In the genomic region with DNA sequence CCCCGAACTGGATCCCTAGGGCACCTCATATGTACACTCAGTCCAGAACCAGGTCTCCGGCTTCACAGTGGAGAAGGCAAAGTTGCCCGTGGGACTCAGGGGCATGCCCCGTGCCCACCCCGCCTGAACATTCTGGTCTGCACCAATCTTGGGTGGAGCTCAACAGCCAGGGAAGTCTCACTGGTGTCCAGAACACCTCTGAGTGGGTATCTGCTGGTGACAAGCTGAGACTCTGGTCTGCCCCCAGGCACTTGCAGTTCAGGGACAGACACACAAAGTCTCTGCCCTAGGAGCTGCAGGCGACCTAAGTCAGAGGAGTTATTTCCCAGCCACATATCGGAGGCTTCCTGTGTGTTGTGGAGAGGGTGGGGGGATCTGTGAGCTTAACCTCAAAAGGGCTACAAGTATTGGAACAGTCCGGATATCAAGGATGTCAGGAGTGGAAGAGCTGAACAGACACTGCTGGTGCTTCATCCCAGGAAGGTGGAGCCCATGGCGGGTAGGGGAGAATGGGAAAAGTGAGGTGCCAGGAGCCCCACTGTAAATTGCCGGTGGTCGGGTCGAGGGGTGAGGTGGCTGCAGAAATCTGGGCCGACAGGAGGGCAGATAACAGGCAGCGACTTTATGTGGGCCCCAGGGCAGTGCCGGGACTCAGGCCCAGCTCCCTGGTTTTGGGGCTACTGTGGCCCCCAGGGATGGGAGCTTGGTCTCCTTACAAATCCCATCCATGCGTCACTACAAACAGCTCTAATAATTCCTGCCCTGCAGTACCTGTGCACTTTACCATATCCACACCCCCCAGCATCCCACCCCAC, we compare ENCODE assay signal across 19 cellular contexts. TPM values are rescaled to one million over a fixed set of nuclear protein-coding genes. Genes with fewer than 3 reads are reported as not detected.
DNase-seq lines count a peak whose midpoint lies in the region; ATAC-seq, FAIRE-seq and TF ChIP-seq lines count a peak whose summit lies in the region.
"Had no signal": no experiment of that assay in that cellular context is flagged by ENCODE, and none has a peak within 500 bp of the region (broad histone marks: within the 10 kb centered on the region; RNA-seq: fewer than 3 reads in every experiment).

No MANE protein-coding gene starts in this region.

- intact Hi-C loops in CD4-positive, alpha-beta T cell (cut with DNase I, micrococcal nuclease): no loop called here

- H3K9me3 ChIP-seq in CD4-positive, alpha-beta T cell (ENCODE audit: control insufficient read depth, low read length): no peaks in the 10 kb centered on the region
- no peaks in the 10 kb centered on the region for H3K9me3 ChIP-seq in H1 (ENCODE audit: insufficient read depth in 2 of 2, low read depth in 1 of 2, low read length in 1 of 2)

- 54% methylated on average over 16 of the region's 16 CpGs; no CpG with 5 or more reads in 1 of the 2 experiments for WGBS in H1 (ENCODE audit: extremely low coverage in 1 of 2, insufficient coverage in 1 of 2, insufficient read length in 1 of 2, insufficient replicate concordance in 2 of 2, low coverage in 1 of 2, low lambda C conversion rate in 2 of 2, missing lambda C conversion rate in 1 of 2), 2 experiments

- no peak overlapping the region for H2AK5ac ChIP-seq in H1 (ENCODE audit: low read depth, low read length)

- H3K9ac ChIP-seq in H1 (replicated peaks in 1 of 4; ENCODE audit: extremely low read depth in 1 of 4, low read depth in 3 of 4, low read length in 3 of 4): no peak overlapping the region

- TF ChIP-seq EP300 in H1 (IDR thresholded peaks at IDR 0.05; ENCODE audit: borderline replicate concordance in 1 of 2, low read depth in 2 of 2, low read length in 2 of 2): no peak

- peaks cover 4% of the 10 kb centered on the region for H3K36me3 Mint-ChIP-seq in CD4-positive, alpha-beta T cell (ENCODE audit: low read depth)
- H3K36me3 Mint-ChIP-seq in IgD-negative memory B cell (peaks cover 2% of the 10 kb centered on the region), neural crest cell (ENCODE audit: low read depth) (peaks cover 2% of the 10 kb centered on the region)

- peak overlapping the region; percentile 57 to 63 for H3K4me2 ChIP-seq in H1 (ENCODE audit: insufficient read depth in 1 of 2, low read depth in 2 of 2, low read length in 2 of 2)

- H3K27me3 ChIP-seq in CD4-positive, alpha-beta T cell (ENCODE audit: control insufficient read depth, insufficient read depth, low read length): peaks cover 54% of the 10 kb centered on the region
- peaks cover 89 to 98% (median 91%) of the 10 kb centered on the region in 4 experiments for H3K27me3 ChIP-seq in H1 (replicated peaks in 1 of 4; ENCODE audit: control insufficient read depth in 3 of 4, extremely low read depth in 1 of 4, insufficient read depth in 3 of 4, low read length in 3 of 4)

- no peak for TF ChIP-seq POLR2A in H1 (IDR thresholded peaks at IDR 0.05; ENCODE audit: control extremely low read depth in 1 of 2, low read depth in 2 of 2, low read length in 2 of 2)

- no peak overlapping the region; the same call in 1 of the 2 replicates for H4K8ac ChIP-seq in H1 (ENCODE audit: extremely low read depth, insufficient read depth, low read length)

- H3K27me3 Mint-ChIP-seq in CD4-positive, alpha-beta T cell: peaks cover 81% of the 10 kb centered on the region
- H3K27me3 Mint-ChIP-seq in IgD-negative memory B cell (peaks cover 60% of the 10 kb centered on the region), neural crest cell (ENCODE audit: low read depth) (peaks cover 100% of the 10 kb centered on the region)

- H3K23me2 ChIP-seq in H1 (ENCODE audit: low read depth, low read length): peaks cover 2% of the 10 kb centered on the region; the same call in 1 of the 2 replicates

- H3K9me3 Mint-ChIP-seq in CD4-positive, alpha-beta T cell: no peaks in the 10 kb centered on the region
- peaks cover 0 to 3% (median 1%) of the 10 kb centered on the region in 3 donors for H3K9me3 Mint-ChIP-seq in IgD-negative memory B cell
- H3K9me3 Mint-ChIP-seq in neural crest cell: no peaks in the 10 kb centered on the region
- H3K9me3 Mint-ChIP-seq: dendritic cell treated with granulocyte-macrophage colony-stimulating factor and Interleukin-4, amounts not matched to agents 40 ng/mL and 50 ng/mL, for 4 days; T-helper 1 cell treated with Interleukin-12 subunit alpha and Interleukin-12 subunit beta and Interleukin-4 antibody, amounts not matched to agents 30 μg/mL and 1 μg/mL, for 36 hours had no signal

- H3K4me3 ChIP-seq in H1 (ENCODE audit: extremely low read depth in 1 of 4, insufficient read depth in 2 of 4, low read depth in 3 of 4, low read length in 4 of 4): peak overlapping the region in 1 of 4 experiments; percentile 51; a peak in 2 of 8 replicates

- ATAC-seq in CD4-positive, alpha-beta T cell (ENCODE audit: poor library complexity): no peak
- ATAC-seq: activated CD4-positive, alpha-beta T cell treated with anti-CD3 and anti-CD28 coated beads for 36 hours; HCT116 had no signal

- no peak overlapping the region for H3K56ac ChIP-seq in H1 (replicated peaks; ENCODE audit: insufficient read length, low read depth, low read length)

- H3K14ac ChIP-seq in H1 (ENCODE audit: insufficient read length): no peak overlapping the region

- no peak for TF ChIP-seq RAD21 in H1 (IDR thresholded peaks at IDR 0.05 in 1 of 2, conservative IDR thresholded peaks at IDR 0.05 in 1 of 2; ENCODE audit: low read depth in 2 of 2, low read length in 2 of 2)

- H3K23ac ChIP-seq in H1 (ENCODE audit: insufficient read length): no peak overlapping the region

- H4K5ac ChIP-seq in H1 (ENCODE audit: insufficient read length, low read depth, low read length): no peak overlapping the region

- no peak overlapping the region for H2BK120ac ChIP-seq in H1 (replicated peaks; ENCODE audit: low read depth, low read length)

- no peaks in the 10 kb centered on the region for H3K79me2 ChIP-seq in H1 (ENCODE audit: control insufficient read depth in 1 of 2, insufficient read depth in 2 of 2, low read length in 2 of 2)

- H3K4ac ChIP-seq in H1 (replicated peaks; ENCODE audit: insufficient read length, low read depth, low read length): no peak overlapping the region

- POLR2A ChIA-PET in CD4-positive, alpha-beta T cell (lab: Charles Lee): interaction anchor here (0.5 to 1.4 kb wide), 5 partner anchors 12 to 80 kb away, joined by 3 to 6 read pairs (median 5); no protein-coding TSS in a partner anchor
- POLR2A ChIA-PET in H1 (lab: Charles Lee; ENCODE audit: partially characterized antibody): interaction anchor here (0.6 to 1.5 kb wide), 3 partner anchors 18 to 80 kb away, joined by 3 read pairs; no protein-coding TSS in a partner anchor

- DNase-seq in CD4-positive, alpha-beta T cell: no peak
- no peak for DNase-seq in H1 (ENCODE audit: low read depth in 1 of 2, low spot score in 2 of 2)
- no peak for DNase-seq in neural crest cell (ENCODE audit: low read depth, low spot score)
- no peak for DNase-seq in OCI-M1 (lab: John Stamatoyannopoulos, UW)
- DNase-seq in COR-L47 (lab: John Stamatoyannopoulos, UW): no peak
- DNase-seq in NCI-H2171 treated with DMSO at 0.1 percent for 48 hours (lab: John Stamatoyannopoulos, UW): no peak
- DNase-seq: DND-41, KBM-7, NCI-H1417 treated with DMSO at 0.1 percent for 48 hours, occipital lobe had no signal

- CTCF ChIA-PET in CD4-positive, alpha-beta T cell (lab: Charles Lee): interaction anchor here (1.4 to 2.4 kb wide), 2 partner anchors 18 to 19 kb away, joined by 3 to 11 read pairs; no protein-coding TSS in a partner anchor
- CTCF ChIA-PET in H1 (lab: Charles Lee; ENCODE audit: partially characterized antibody): interaction anchor here (0.5 to 7.4 kb wide), 19 partner anchors 10 to 321 kb away, joined by 3 to 128 read pairs (median 4); a partner anchor contains a TSS

- H3K79me1 ChIP-seq in H1 (ENCODE audit: low read depth, low read length): peaks cover 3% of the 10 kb centered on the region; the same call in 1 of the 2 replicates

- peaks cover 0 to 3% (median 0%) of the 10 kb centered on the region in 4 experiments; a peak in 1 of 8 replicates for H3K36me3 ChIP-seq in H1 (ENCODE audit: control insufficient read depth in 2 of 4, insufficient read depth in 4 of 4, low read length in 3 of 4)

- H2BK5ac ChIP-seq in H1 (ENCODE audit: low read depth, low read length): no peak overlapping the region

- H3K18ac ChIP-seq in H1 (ENCODE audit: extremely low read depth, low read length): no peak overlapping the region

- no peak for FAIRE-seq in H1 (lab: Jason Lieb, UNC)
- FAIRE-seq: RCC 7860 had no signal

- H3K27ac ChIP-seq in CD4-positive, alpha-beta T cell (ENCODE audit: low read depth, low read length): no peak overlapping the region
- no peak overlapping the region for H3K27ac ChIP-seq in H1 (ENCODE audit: low read depth, low read length)

- no peak overlapping the region for H2AFZ ChIP-seq in H1 (ENCODE audit: low read length)

- TF ChIP-seq CTCF in CD4-positive, alpha-beta T cell (IDR thresholded peaks at IDR 0.05): no peak
- TF ChIP-seq CTCF in H1 (IDR thresholded peaks at IDR 0.05; ENCODE audit: control extremely low read depth in 1 of 3, insufficient read depth in 1 of 3, low read depth in 1 of 3, low read length in 3 of 3) (no peak), neural crest cell (conservative IDR thresholded peaks at IDR 0.05) (no peak)

- H3K4me1 Mint-ChIP-seq in CD4-positive, alpha-beta T cell (ENCODE audit: low read depth): peaks cover 28% of the 10 kb centered on the region
- H3K4me1 Mint-ChIP-seq in IgD-negative memory B cell (peaks cover 10 to 22% (median 19%) of the 10 kb centered on the region in 3 donors), neural crest cell (peaks cover 25% of the 10 kb centered on the region)

- peak overlapping the region; percentile 49 for H3K4me3 Mint-ChIP-seq in CD4-positive, alpha-beta T cell
- H3K4me3 Mint-ChIP-seq in IgD-negative memory B cell (peak overlapping the region in 3 of 4 donors; percentile 72 to 92 (median 87)), neural crest cell (peak overlapping the region; percentile 52)
- H3K4me3 Mint-ChIP-seq: activated CD4-positive, alpha-beta T cell treated with anti-CD3 and anti-CD28 coated beads for 36 hours; dendritic cell treated with granulocyte-macrophage colony-stimulating factor and Interleukin-4, amounts not matched to agents 40 ng/mL and 50 ng/mL, for 4 days had no signal

- H4K91ac ChIP-seq in H1 (replicated peaks; ENCODE audit: insufficient read length, low read length): no peak overlapping the region

- no peak overlapping the region for H2BK15ac ChIP-seq in H1 (ENCODE audit: low read length)

- H4K20me1 ChIP-seq in H1 (replicated peaks in 1 of 2; ENCODE audit: control insufficient read depth in 1 of 2, insufficient read depth in 2 of 2, low read length in 2 of 2): peaks cover 11 to 16% of the 10 kb centered on the region in 2 experiments

- peaks cover 0 to 11% (median 5%) of the 10 kb centered on the region in 4 experiments; a peak in 6 of 7 replicates for H3K4me1 ChIP-seq in H1 (replicated peaks in 1 of 4; ENCODE audit: control insufficient read depth in 3 of 4, insufficient read depth in 4 of 4, low read length in 3 of 4)

- H3K27ac Mint-ChIP-seq in CD4-positive, alpha-beta T cell: no peak overlapping the region
- H3K27ac Mint-ChIP-seq in IgD-negative memory B cell (no peak overlapping the region), neural crest cell (ENCODE audit: unreplicated experiment) (no peak overlapping the region)
- H3K27ac Mint-ChIP-seq: activated CD4-positive, alpha-beta T cell treated with anti-CD3 and anti-CD28 coated beads for 36 hours; dendritic cell treated with granulocyte-macrophage colony-stimulating factor and Interleukin-4, amounts not matched to agents 40 ng/mL and 50 ng/mL, for 4 days; T-helper 1 cell treated with Interleukin-12 subunit alpha and Interleukin-12 subunit beta and Interleukin-4 antibody, amounts not matched to agents 30 μg/mL and 1 μg/mL, for 36 hours had no signal

- no peak overlapping the region for H2BK12ac ChIP-seq in H1 (ENCODE audit: low read depth, low read length)

- H2BK20ac ChIP-seq in H1 (ENCODE audit: low read length): no peak overlapping the region

RNA-seq across cellular contexts. Expression of a gene that starts 8.6 kb away (rescaled TPM):
- total RNA-seq in CD4-positive, alpha-beta T cell: not detected
- not detected for polyA plus RNA-seq in IgD-negative memory B cell
- not detected in 2 replicates for total RNA-seq in H1 (2021; fragmentation: NEBNext Ultra II Directional; extraction: Animal tissue kit (Norgen Biotek cat#: 25700))
- polyA plus RNA-seq in H1 (2011; rRNA removed): not detected in 2 replicates
- not detected for polyA plus RNA-seq in H1 (2011; cell fraction: cytosol; rRNA removed)
- not detected for polyA plus RNA-seq in H1 (2011; cell fraction: nucleus; rRNA removed)
- not detected in 4 replicates for polyA plus RNA-seq in H1 (2012, experiment 1 of 2)
- polyA plus RNA-seq in H1 (2012, experiment 2 of 2): not detected
- not detected for polyA plus RNA-seq in H1 (2013, experiment 1 of 2)
- not detected for polyA plus RNA-seq in H1 (2013, experiment 2 of 2)
- not detected in 2 replicates for polyA minus RNA-seq in H1 (2011; rRNA and poly(A)+ RNA removed)
- not detected for polyA minus RNA-seq in H1 (2011; cell fraction: cytosol; rRNA and poly(A)+ RNA removed)
- not detected for polyA minus RNA-seq in H1 (2011; cell fraction: nucleus; rRNA and poly(A)+ RNA removed)
- total RNA-seq in neural crest cell: 0.16 and 0.33 TPM in 2 replicates
- total RNA-seq: activated CD4-positive, alpha-beta T cell treated with anti-CD3 and anti-CD28 coated beads for 36 hours; aorta; occipital lobe; smooth muscle cell had no signal
- polyA plus RNA-seq: BJ, smooth muscle cell had no signal
